Comparison of ENCODE assay signal across 1 cellular context in the genomic region with DNA sequence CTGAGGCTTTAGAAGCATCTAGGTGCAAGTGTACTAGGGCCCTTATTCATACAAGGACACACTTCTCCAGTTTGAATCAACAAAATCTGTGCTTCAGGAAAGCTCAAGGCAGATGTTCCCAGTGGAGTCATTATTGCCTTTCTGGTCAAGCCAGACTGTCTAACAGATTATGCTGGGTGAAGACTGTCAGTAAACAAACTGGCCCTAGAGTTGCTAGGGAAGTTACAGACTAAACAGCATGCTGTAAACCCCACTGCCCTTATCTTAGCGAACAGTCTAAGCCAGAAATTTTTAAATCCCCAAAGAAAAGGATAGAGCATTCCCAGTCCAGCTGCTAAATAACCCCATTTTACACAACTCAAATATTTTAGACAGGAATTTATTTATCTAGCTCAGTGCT.
TF ChIP-seq lines count a peak whose summit lies in the region.

No MANE protein-coding gene starts in this region.

TF ChIP-seq in WTC11, 78 proteins besides CTCF, POLR2A, EP300 and RAD21 (continued from another document):
- TF ChIP-seq, protein P1, sequence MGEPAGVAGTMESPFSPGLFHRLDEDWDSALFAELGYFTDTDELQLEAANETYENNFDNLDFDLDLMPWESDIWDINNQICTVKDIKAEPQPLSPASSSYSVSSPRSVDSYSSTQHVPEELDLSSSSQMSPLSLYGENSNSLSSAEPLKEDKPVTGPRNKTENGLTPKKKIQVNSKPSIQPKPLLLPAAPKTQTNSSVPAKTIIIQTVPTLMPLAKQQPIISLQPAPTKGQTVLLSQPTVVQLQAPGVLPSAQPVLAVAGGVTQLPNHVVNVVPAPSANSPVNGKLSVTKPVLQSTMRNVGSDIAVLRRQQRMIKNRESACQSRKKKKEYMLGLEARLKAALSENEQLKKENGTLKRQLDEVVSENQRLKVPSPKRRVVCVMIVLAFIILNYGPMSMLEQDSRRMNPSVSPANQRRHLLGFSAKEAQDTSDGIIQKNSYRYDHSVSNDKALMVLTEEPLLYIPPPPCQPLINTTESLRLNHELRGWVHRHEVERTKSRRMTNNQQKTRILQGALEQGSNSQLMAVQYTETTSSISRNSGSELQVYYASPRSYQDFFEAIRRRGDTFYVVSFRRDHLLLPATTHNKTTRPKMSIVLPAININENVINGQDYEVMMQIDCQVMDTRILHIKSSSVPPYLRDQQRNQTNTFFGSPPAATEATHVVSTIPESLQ (CRISPR knock-in tag; IDR thresholded peaks at IDR 0.05): no peak
- TF ChIP-seq, protein P2, sequence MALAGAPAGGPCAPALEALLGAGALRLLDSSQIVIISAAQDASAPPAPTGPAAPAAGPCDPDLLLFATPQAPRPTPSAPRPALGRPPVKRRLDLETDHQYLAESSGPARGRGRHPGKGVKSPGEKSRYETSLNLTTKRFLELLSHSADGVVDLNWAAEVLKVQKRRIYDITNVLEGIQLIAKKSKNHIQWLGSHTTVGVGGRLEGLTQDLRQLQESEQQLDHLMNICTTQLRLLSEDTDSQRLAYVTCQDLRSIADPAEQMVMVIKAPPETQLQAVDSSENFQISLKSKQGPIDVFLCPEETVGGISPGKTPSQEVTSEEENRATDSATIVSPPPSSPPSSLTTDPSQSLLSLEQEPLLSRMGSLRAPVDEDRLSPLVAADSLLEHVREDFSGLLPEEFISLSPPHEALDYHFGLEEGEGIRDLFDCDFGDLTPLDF (CRISPR knock-in tag; IDR thresholded peaks at IDR 0.05): no peak
- TF ChIP-seq, protein P3, sequence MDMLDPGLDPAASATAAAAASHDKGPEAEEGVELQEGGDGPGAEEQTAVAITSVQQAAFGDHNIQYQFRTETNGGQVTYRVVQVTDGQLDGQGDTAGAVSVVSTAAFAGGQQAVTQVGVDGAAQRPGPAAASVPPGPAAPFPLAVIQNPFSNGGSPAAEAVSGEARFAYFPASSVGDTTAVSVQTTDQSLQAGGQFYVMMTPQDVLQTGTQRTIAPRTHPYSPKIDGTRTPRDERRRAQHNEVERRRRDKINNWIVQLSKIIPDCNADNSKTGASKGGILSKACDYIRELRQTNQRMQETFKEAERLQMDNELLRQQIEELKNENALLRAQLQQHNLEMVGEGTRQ (CRISPR knock-in tag; IDR thresholded peaks at IDR 0.05): no peak
- TF ChIP-seq ELF4 (CRISPR knock-in tag; IDR thresholded peaks at IDR 0.05; ENCODE audit: low read depth) (no peak), FOXP1 (CRISPR knock-in tag; IDR thresholded peaks at IDR 0.05; ENCODE audit: borderline replicate concordance) (no peak), ZNF219 (CRISPR knock-in tag; IDR thresholded peaks at IDR 0.05; ENCODE audit: borderline replicate concordance) (no peak), NR3C1 (CRISPR knock-in tag; conservative IDR thresholded peaks at IDR 0.05; ENCODE audit: low read depth) (no peak), TEAD1 (CRISPR knock-in tag; IDR thresholded peaks at IDR 0.05) (no peak), ZNF317 (CRISPR knock-in tag; IDR thresholded peaks at IDR 0.05; ENCODE audit: borderline replicate concordance, low read depth) (no peak), SMAD3 (CRISPR knock-in tag; IDR thresholded peaks at IDR 0.05; ENCODE audit: borderline replicate concordance) (no peak)
- TF ChIP-seq, protein P4, sequence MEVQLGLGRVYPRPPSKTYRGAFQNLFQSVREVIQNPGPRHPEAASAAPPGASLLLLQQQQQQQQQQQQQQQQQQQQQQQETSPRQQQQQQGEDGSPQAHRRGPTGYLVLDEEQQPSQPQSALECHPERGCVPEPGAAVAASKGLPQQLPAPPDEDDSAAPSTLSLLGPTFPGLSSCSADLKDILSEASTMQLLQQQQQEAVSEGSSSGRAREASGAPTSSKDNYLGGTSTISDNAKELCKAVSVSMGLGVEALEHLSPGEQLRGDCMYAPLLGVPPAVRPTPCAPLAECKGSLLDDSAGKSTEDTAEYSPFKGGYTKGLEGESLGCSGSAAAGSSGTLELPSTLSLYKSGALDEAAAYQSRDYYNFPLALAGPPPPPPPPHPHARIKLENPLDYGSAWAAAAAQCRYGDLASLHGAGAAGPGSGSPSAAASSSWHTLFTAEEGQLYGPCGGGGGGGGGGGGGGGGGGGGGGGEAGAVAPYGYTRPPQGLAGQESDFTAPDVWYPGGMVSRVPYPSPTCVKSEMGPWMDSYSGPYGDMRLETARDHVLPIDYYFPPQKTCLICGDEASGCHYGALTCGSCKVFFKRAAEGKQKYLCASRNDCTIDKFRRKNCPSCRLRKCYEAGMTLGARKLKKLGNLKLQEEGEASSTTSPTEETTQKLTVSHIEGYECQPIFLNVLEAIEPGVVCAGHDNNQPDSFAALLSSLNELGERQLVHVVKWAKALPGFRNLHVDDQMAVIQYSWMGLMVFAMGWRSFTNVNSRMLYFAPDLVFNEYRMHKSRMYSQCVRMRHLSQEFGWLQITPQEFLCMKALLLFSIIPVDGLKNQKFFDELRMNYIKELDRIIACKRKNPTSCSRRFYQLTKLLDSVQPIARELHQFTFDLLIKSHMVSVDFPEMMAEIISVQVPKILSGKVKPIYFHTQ (CRISPR knock-in tag; IDR thresholded peaks at IDR 0.05): no peak
- TF ChIP-seq, protein P5, sequence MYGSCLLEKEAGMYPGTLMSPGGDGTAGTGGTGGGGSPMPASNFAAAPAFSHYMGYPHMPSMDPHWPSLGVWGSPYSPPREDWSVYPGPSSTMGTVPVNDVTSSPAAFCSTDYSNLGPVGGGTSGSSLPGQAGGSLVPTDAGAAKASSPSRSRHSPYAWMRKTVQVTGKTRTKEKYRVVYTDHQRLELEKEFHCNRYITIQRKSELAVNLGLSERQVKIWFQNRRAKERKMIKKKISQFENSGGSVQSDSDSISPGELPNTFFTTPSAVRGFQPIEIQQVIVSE (CRISPR knock-in tag; IDR thresholded peaks at IDR 0.05; ENCODE audit: borderline replicate concordance): no peak
- TF ChIP-seq, protein P6, sequence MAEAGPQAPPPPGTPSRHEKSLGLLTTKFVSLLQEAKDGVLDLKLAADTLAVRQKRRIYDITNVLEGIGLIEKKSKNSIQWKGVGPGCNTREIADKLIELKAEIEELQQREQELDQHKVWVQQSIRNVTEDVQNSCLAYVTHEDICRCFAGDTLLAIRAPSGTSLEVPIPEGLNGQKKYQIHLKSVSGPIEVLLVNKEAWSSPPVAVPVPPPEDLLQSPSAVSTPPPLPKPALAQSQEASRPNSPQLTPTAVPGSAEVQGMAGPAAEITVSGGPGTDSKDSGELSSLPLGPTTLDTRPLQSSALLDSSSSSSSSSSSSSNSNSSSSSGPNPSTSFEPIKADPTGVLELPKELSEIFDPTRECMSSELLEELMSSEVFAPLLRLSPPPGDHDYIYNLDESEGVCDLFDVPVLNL (CRISPR knock-in tag; IDR thresholded peaks at IDR 0.05; ENCODE audit: borderline replicate concordance, low read depth): no peak
